In genomic region chr15:71231678-71232224, GRCh38 we compare ENCODE assay signal across 28 cellular contexts.
"Had no signal": no experiment of that assay in that cellular context is flagged by ENCODE, and none has a peak within 500 bp of the region (broad histone marks: within the 10 kb centered on the region; RNA-seq: fewer than 3 reads in every experiment).

No MANE protein-coding gene starts in this region.

- H3K36me3 Mint-ChIP-seq: activated naive CD8-positive, alpha-beta T cell treated with anti-CD3 and anti-CD28 coated beads for 36 hours; natural killer cell; stimulated activated effector memory CD8-positive, alpha-beta T cell treated with anti-CD3 and anti-CD28 coated beads, Interleukin-12 subunit alpha, Interleukin-12 subunit beta, amount 100 ng/mL, for 72 hours had no signal

- DNase-seq: activated B cell treated with CpG ODN at 0.5 μM for 24 hours; activated CD4-positive, alpha-beta T cell treated with anti-CD3 and anti-CD28 coated beads for 36 hours; activated CD4-positive, alpha-beta T cell treated with anti-CD3 and anti-CD28 coated beads, Interleukin-2, amount 50 U/mL, for 4 hours; activated CD8-positive, alpha-beta memory T cell treated with anti-CD3 and anti-CD28 coated beads, Interleukin-2, amount 50 U/mL, for 48 hours; activated naive CD4-positive, alpha-beta T cell treated with Interleukin-2 at 50 U/mL for 16 hours; activated naive CD8-positive, alpha-beta T cell treated with anti-CD3 and anti-CD28 coated beads for 36 hours; activated T-cell treated with anti-CD3 and anti-CD28 coated beads, Interleukin-2, amount 50 U/mL, for 4 hours; amniotic stem cell; cerebellar nuclear complex; endodermal cell; esophagus squamous epithelium; heart left ventricle; islet precursor cell; left colon; natural killer cell; pancreas; right cardiac atrium; stimulated activated CD4-positive, alpha-beta T cell treated with anti-CD3 and anti-CD28 coated beads, Interleukin-2, amount 100 ng/mL, for 24 hours; stomach; SW 1271; T-helper 17 cell; trophoblast cell had no signal

- H3K9me3 Mint-ChIP-seq: activated B cell treated with CpG ODN at 0.5 μM for 24 hours; activated naive CD8-positive, alpha-beta T cell treated with anti-CD3 and anti-CD28 coated beads for 36 hours; activated T-cell treated with anti-CD3 and anti-CD28 coated beads, Interleukin-2, amount 50 U/mL, for 4 hours; activated T-helper 2 cell treated with anti-CD3 and anti-CD28 coated beads, Interferon-gamma antibody, Interleukin-2, Interleukin-4, amounts not matched to agents 10 μg/mL and 5 μg/mL and 100 μg/mL, durations not matched to agents 14 hours and 24 hours and 36 hours; endodermal cell; natural killer cell; stimulated activated effector memory CD8-positive, alpha-beta T cell treated with anti-CD3 and anti-CD28 coated beads, Interleukin-12 subunit alpha, Interleukin-12 subunit beta, amount 100 ng/mL, for 72 hours had no signal

- H3K27ac Mint-ChIP-seq: activated B cell treated with CpG ODN at 0.5 μM for 24 hours; activated CD4-positive, alpha-beta T cell treated with anti-CD3 and anti-CD28 coated beads for 36 hours; activated naive CD8-positive, alpha-beta T cell treated with anti-CD3 and anti-CD28 coated beads for 36 hours; activated T-helper 2 cell treated with anti-CD3 and anti-CD28 coated beads, Interferon-gamma antibody, Interleukin-2, Interleukin-4, amounts not matched to agents 10 μg/mL and 5 μg/mL and 100 μg/mL, durations not matched to agents 14 hours and 24 hours and 36 hours; endodermal cell; natural killer cell; stimulated activated effector memory CD8-positive, alpha-beta T cell treated with anti-CD3 and anti-CD28 coated beads, Interleukin-12 subunit alpha, Interleukin-12 subunit beta, amount 100 ng/mL, for 72 hours; T-helper 17 cell had no signal

- H3K4me1 Mint-ChIP-seq: activated B cell treated with CpG ODN at 0.5 μM for 24 hours; activated CD4-positive, alpha-beta T cell treated with anti-CD3 and anti-CD28 coated beads for 36 hours; activated naive CD8-positive, alpha-beta T cell treated with anti-CD3 and anti-CD28 coated beads for 36 hours; natural killer cell; stimulated activated effector memory CD8-positive, alpha-beta T cell treated with anti-CD3 and anti-CD28 coated beads, Interleukin-12 subunit alpha, Interleukin-12 subunit beta, amount 100 ng/mL, for 72 hours had no signal

- H3K27me3 ChIP-seq: esophagus squamous epithelium, heart left ventricle, pancreas, stomach, suprapubic skin had no signal

- H3K4me3 Mint-ChIP-seq: activated B cell treated with CpG ODN at 0.5 μM for 24 hours; activated CD4-positive, alpha-beta T cell treated with anti-CD3 and anti-CD28 coated beads for 36 hours; activated naive CD8-positive, alpha-beta T cell treated with anti-CD3 and anti-CD28 coated beads for 36 hours; activated T-cell treated with anti-CD3 and anti-CD28 coated beads, Interleukin-2, amount 50 U/mL, for 4 hours; endodermal cell; natural killer cell; stimulated activated effector memory CD8-positive, alpha-beta T cell treated with anti-CD3 and anti-CD28 coated beads, Interleukin-12 subunit alpha, Interleukin-12 subunit beta, amount 100 ng/mL, for 72 hours; T-helper 17 cell had no signal

- H3K4me1 ChIP-seq: esophagus squamous epithelium, pancreas, suprapubic skin had no signal

- H3K36me3 ChIP-seq: esophagus squamous epithelium, neutrophil, pancreas, stomach, suprapubic skin had no signal

- H3K27ac ChIP-seq: coronary artery, esophagus squamous epithelium, neutrophil, pancreas, stomach, suprapubic skin had no signal

- H3K4me3 ChIP-seq: coronary artery, esophagus squamous epithelium, heart left ventricle, lung, pancreas, stomach, suprapubic skin had no signal

- ATAC-seq: activated CD4-positive, alpha-beta T cell treated with anti-CD3 and anti-CD28 coated beads for 36 hours; activated T-cell treated with anti-CD3 and anti-CD28 coated beads, Interleukin-2, amount 50 U/mL, for 4 hours; left colon; pancreas; stimulated activated effector memory CD8-positive, alpha-beta T cell treated with anti-CD3 and anti-CD28 coated beads, Interleukin-12 subunit alpha, Interleukin-12 subunit beta, amount 100 ng/mL, for 72 hours; T-helper 17 cell had no signal

- FAIRE-seq: pancreas had no signal

- H3K9me3 ChIP-seq: esophagus squamous epithelium, heart left ventricle, neutrophil, pancreas, stomach, suprapubic skin had no signal
